Comparison of ENCODE assay signal across 8 cellular contexts in genomic region chrX:101759000-101759399, GRCh38.
A peak's percentile ranks its signal among the peaks of the same experiment; 100 is the strongest.
DNase-seq lines count a peak whose midpoint lies in the region; ATAC-seq and TF ChIP-seq lines count a peak whose summit lies in the region.

No MANE protein-coding gene starts in this region.

- POLR2A ChIA-PET in Panc1 (lab: Charles Lee) = no interaction called here

- H3K27me3 Mint-ChIP-seq in brain = peaks cover 4% of the 10 kb centered on the region

- no peak overlapping the region for H3K4me3 ChIP-seq in Panc1 (ENCODE audit: low read depth in 2 of 2, low read length in 2 of 2)

- intact Hi-C loops in Panc1 (cut with micrococcal nuclease; ENCODE audit: unreplicated experiment) = no loop called here

- no peak overlapping the region for H3K27ac ChIP-seq in Panc1 (ENCODE audit: low read length)

- TF ChIP-seq CTCF in GM13976 (IDR thresholded peaks at IDR 0.05; ENCODE audit: borderline replicate concordance, control extremely low read depth, extremely low read depth, insufficient read depth, missing control alignments) = peak; percentile 20
- TF ChIP-seq CTCF in Panc1 (IDR thresholded peaks at IDR 0.05) = peak; percentile 52
- peak; percentile 52 to 55 for TF ChIP-seq CTCF in brain (conservative IDR thresholded peaks at IDR 0.05)

- no peak overlapping the region for H3K27ac Mint-ChIP-seq in brain

- peak; percentile 96 for ATAC-seq in HG02885 (IDR thresholded peaks at IDR 0.05; ENCODE audit: poor library complexity, unreplicated experiment)
- peak; percentile 76 for ATAC-seq in Panc1

- H3K9me3 Mint-ChIP-seq in brain = no peaks in the 10 kb centered on the region

- H3K9me3 ChIP-seq in Panc1 (ENCODE audit: control insufficient read depth, insufficient read depth, low read depth, low read length) = no peaks in the 10 kb centered on the region

- in situ Hi-C loops in ACHN (cut with HindIII; ENCODE audit: low pct_ligation_motif_present, low pct_unique_long_range_greater_than_20kb, low sequenced_read_pairs) = no loop called here
- in situ Hi-C loops in GM13976 (cut with MboI; ENCODE audit: low sequenced_read_pairs, unreplicated experiment) = no loop called here
- in situ Hi-C loops in Panc1 (cut with HindIII; ENCODE audit: low pct_unique_long_range_greater_than_20kb, low sequenced_read_pairs) = no loop called here

- H3K36me3 Mint-ChIP-seq in brain = no peaks in the 10 kb centered on the region

- no peaks in the 10 kb centered on the region for H3K27me3 ChIP-seq in Panc1 (ENCODE audit: control insufficient read depth, insufficient read depth, low read length)

- CTCF ChIA-PET in Panc1 (lab: Charles Lee) = no interaction called here

- H3K4me1 Mint-ChIP-seq in brain = no peaks in the 10 kb centered on the region

- DNase-seq in ACHN (peak; percentile 57), GM13976 (ENCODE audit: low spot score) (no peak), Panc1 (ENCODE audit: low read depth, low spot score) (no peak), kidney glomerular epithelial cell (lab: John Stamatoyannopoulos, UW) (peak; percentile 9), superior temporal gyrus (ENCODE audit: extremely low spot score) (peak; percentile 38)
- no peak for DNase-seq in activated CD4-positive, CD25-positive, alpha-beta regulatory T cell (lab: John Stamatoyannopoulos, UW)

- no peaks in the 10 kb centered on the region for H3K4me1 ChIP-seq in Panc1 (ENCODE audit: control insufficient read depth, insufficient read depth, low read length)

- no peak overlapping the region for H3K4me3 Mint-ChIP-seq in brain

- no peaks in the 10 kb centered on the region for H3K36me3 ChIP-seq in Panc1 (ENCODE audit: control insufficient read depth, insufficient read depth, low read length)

- BruUV-seq in Panc1 (replicated peaks; lab: Mats Ljungman, UMichigan) = no TSS peak

Comparison
In these comparisons a context has a peak if more than half of its experiments do, and no peak if none do; other contexts are left out.
1. DNase-seq: peak in ACHN (single experiment), kidney glomerular epithelial cell (single experiment) and superior temporal gyrus (single experiment); none in GM13976 (single experiment), Panc1 (single experiment) and activated CD4-positive, CD25-positive, alpha-beta regulatory T cell (0 of 4).
2. Peak in every context shown above with its lines, with median percentiles within 50 percentile points of each other: CTCF ChIP-seq.